ENCODE assay signal across 12 cellular contexts in the genomic region with DNA sequence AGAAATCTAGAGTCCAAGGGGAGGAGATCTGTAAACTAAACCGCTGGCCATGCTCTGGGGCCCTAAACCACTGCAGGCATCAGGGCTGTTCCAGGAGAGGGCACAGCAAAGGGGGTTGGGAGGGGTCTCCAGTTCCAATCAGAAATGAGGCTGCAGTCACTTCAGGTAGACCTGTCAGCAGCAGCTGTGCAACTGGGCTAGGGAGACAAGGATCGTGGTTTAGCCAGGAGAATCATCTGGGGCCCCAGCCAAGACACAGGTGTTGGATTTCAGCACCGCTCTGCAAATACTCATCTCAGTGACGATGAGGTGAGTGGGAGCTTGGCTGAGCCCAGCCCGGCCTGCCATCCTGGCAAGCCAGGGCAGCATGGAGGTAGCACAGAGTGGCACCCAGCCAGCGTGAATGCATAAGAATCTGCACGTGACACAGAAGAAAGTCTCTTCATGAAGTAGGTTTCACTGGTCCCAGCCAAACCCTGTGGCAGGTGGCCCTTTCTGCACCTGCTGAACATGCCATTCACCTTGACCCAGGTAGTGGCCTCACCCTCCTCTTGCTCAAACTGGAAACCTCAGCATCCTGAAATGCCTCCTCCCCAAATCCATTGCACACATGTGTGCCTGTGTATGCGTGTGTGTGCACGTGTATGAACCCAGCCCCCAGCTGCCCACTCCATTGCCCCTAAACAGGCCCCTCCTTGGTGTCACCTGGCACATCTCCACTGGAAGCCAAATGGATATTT. TPM values are rescaled to one million over a fixed set of nuclear protein-coding genes. Genes with fewer than 3 reads are reported as not detected.
DNase-seq lines count a peak whose midpoint lies in the region; ATAC-seq, FAIRE-seq and TF ChIP-seq lines count a peak whose summit lies in the region.
"Had no signal": no experiment of that assay in that cellular context is flagged by ENCODE, and none has a peak within 500 bp of the region (broad histone marks: within the 10 kb centered on the region; RNA-seq: fewer than 3 reads in every experiment).

No MANE protein-coding gene starts in this region.

- H3K27ac Mint-ChIP-seq in activated T-helper 17 cell treated with anti-CD3 and anti-CD28 coated beads, Interleukin-2, amount 50 U/mL, for 72 hours = no peak overlapping the region
- H3K27ac Mint-ChIP-seq: activated naive CD8-positive, alpha-beta T cell; effector memory CD8-positive, alpha-beta T cell; naive thymus-derived CD4-positive, alpha-beta T cell had no signal

- in situ Hi-C loops in ACHN (cut with HindIII; ENCODE audit: low pct_ligation_motif_present, low pct_unique_long_range_greater_than_20kb, low sequenced_read_pairs) = loop anchor here (25.0 kb wide), 1 partner anchor 891 kb away; no protein-coding TSS in a partner anchor

- intact Hi-C loops in pancreas (cut with DNase I) = no loop called here

- no peak overlapping the region for H3K27ac ChIP-seq in pancreas

- no peak for TF ChIP-seq CTCF in pancreas (IDR thresholded peaks at IDR 0.05)

- no peaks in the 10 kb centered on the region for H3K4me1 ChIP-seq in pancreas

- WGBS in pancreas, 2 donors = 62 to 67% methylated on average over 9 of the region's 9 CpGs

- no peaks in the 10 kb centered on the region for H3K27me3 ChIP-seq in pancreas

- H3K27me3 Mint-ChIP-seq in activated T-helper 17 cell treated with anti-CD3 and anti-CD28 coated beads, Interleukin-2, amount 50 U/mL, for 72 hours = peaks cover 13% of the 10 kb centered on the region

- no peak overlapping the region for H3K4me3 ChIP-seq in pancreas

- ATAC-seq in pancreas = peak in 3 of 4 donors; percentile 12 to 19 (median 13)
- no peak for ATAC-seq in activated T-helper 17 cell treated with anti-CD3 and anti-CD28 coated beads, Interleukin-2, amount 50 U/mL, for 72 hours (replicated peaks)
- ATAC-seq: effector memory CD8-positive, alpha-beta T cell; naive thymus-derived CD4-positive, alpha-beta T cell had no signal

- H3K4me3 Mint-ChIP-seq in activated T-helper 17 cell treated with anti-CD3 and anti-CD28 coated beads, Interleukin-2, amount 50 U/mL, for 72 hours = no peak overlapping the region
- H3K4me3 Mint-ChIP-seq: activated naive CD8-positive, alpha-beta T cell; effector memory CD8-positive, alpha-beta T cell; naive thymus-derived CD4-positive, alpha-beta T cell had no signal

- no peaks in the 10 kb centered on the region for H3K36me3 Mint-ChIP-seq in activated T-helper 17 cell treated with anti-CD3 and anti-CD28 coated beads, Interleukin-2, amount 50 U/mL, for 72 hours (ENCODE audit: low read depth)
- H3K36me3 Mint-ChIP-seq: activated naive CD8-positive, alpha-beta T cell had no signal

- DNase-seq in DMS53 treated with DMSO at 0.1 percent for 48 hours (lab: John Stamatoyannopoulos, UW; ENCODE audit: unreplicated experiment) (peak; percentile 91), NCI-H510A treated with DMSO at 0.1 percent for 48 hours (lab: John Stamatoyannopoulos, UW) (peak; percentile 79), ecto neural progenitor cell (ENCODE audit: low spot score) (peak; percentile 42), pancreas (peak in 5 of 6 donors; percentile 22 to 79 (median 29)), NCI-H526 (lab: John Stamatoyannopoulos, UW) (no peak), ACHN (no peak), DMS 273 treated with DMSO at 0.1 percent for 48 hours (lab: John Stamatoyannopoulos, UW) (no peak)
- DNase-seq: effector memory CD8-positive, alpha-beta T cell had no signal

- H3K36me3 ChIP-seq in pancreas = no peaks in the 10 kb centered on the region

- FAIRE-seq in pancreas (lab: Jason Lieb, UNC) = no peak
- FAIRE-seq: GM18507 had no signal

- H3K9me3 Mint-ChIP-seq in activated T-helper 17 cell treated with anti-CD3 and anti-CD28 coated beads, Interleukin-2, amount 50 U/mL, for 72 hours = no peaks in the 10 kb centered on the region
- H3K9me3 Mint-ChIP-seq: effector memory CD8-positive, alpha-beta T cell had no signal

- H3K4me1 Mint-ChIP-seq in activated T-helper 17 cell treated with anti-CD3 and anti-CD28 coated beads, Interleukin-2, amount 50 U/mL, for 72 hours = no peaks in the 10 kb centered on the region

- H3K9me3 ChIP-seq in pancreas = no peaks in the 10 kb centered on the region

RNA-seq across cellular contexts. Expression of a gene that starts 9.7 kb away (rescaled TPM):
- total RNA-seq in pancreas = 10 to 100 TPM in 1 of 6 donors, 1 to 10 TPM in 5; 3.7 to 14.0 (median 4.3) TPM
- polyA plus RNA-seq in pancreas = 10 to 100 TPM in 1 of 2 donors, 1 to 10 TPM in 1; 6.0 to 12.3 TPM
- total RNA-seq in activated T-helper 17 cell treated with anti-CD3 and anti-CD28 coated beads, Interleukin-2, amount 50 U/mL, for 72 hours = not detected
- total RNA-seq: naive thymus-derived CD4-positive, alpha-beta T cell had no signal
- polyA plus RNA-seq: naive thymus-derived CD4-positive, alpha-beta T cell had no signal

RNA-seq across cellular contexts. Expression of a gene that starts 32.2 kb away (rescaled TPM):
- 10 to 100 TPM in 1 of 6 donors, 1 to 10 TPM in 5; 2.1 to 10.7 (median 3.9) TPM for total RNA-seq in pancreas
- polyA plus RNA-seq in pancreas = 1 to 10 TPM; 2.7 to 3.7 TPM
- under 1 TPM; 0.37 to 0.56 TPM for total RNA-seq in activated T-helper 17 cell treated with anti-CD3 and anti-CD28 coated beads, Interleukin-2, amount 50 U/mL, for 72 hours

Comparison
In these comparisons a context has a peak if more than half of its experiments do, and no peak if none do; other contexts are left out.
1. DNase-seq: peak in DMS53 treated with DMSO at 0.1 percent for 48 hours (single experiment), NCI-H510A treated with DMSO at 0.1 percent for 48 hours (single experiment), ecto neural progenitor cell (single experiment) and pancreas (5 of 6); none in NCI-H526 (0 of 2), ACHN (single experiment) and DMS 273 treated with DMSO at 0.1 percent for 48 hours (single experiment).
2. RNA of a gene that starts 9.7 kb away (total RNA-seq): 3.7 to 14.0 TPM in pancreas; not detected in activated T-helper 17 cell treated with anti-CD3 and anti-CD28 coated beads, Interleukin-2, amount 50 U/mL, for 72 hours; every median in the first group is over 4 times any median in the second.